22 cellular contexts compared by ENCODE assay signal in genomic region chr6:64712606-64713005, GRCh38.
"Had no signal": no experiment of that assay in that cellular context is flagged by ENCODE, and none has a peak within 500 bp of the region (broad histone marks: within the 10 kb centered on the region; RNA-seq: fewer than 3 reads in every experiment).

No MANE protein-coding gene starts in this region.

- ATAC-seq: activated T-helper 17 cell treated with anti-CD3 and anti-CD28 coated beads, Interleukin-2, amount 50 U/mL, for 72 hours; T-helper 17 cell had no signal

- H3K4me3 Mint-ChIP-seq: activated CD4-positive, alpha-beta memory T cell treated with anti-CD3 and anti-CD28 coated beads, Interleukin-2, amount 10 ng/mL, durations not matched to agents 7 days and 5 days; activated naive CD4-positive, alpha-beta T cell treated with anti-CD3 and anti-CD28 coated beads for 36 hours; activated naive CD8-positive, alpha-beta T cell; activated T-helper 17 cell treated with anti-CD3 and anti-CD28 coated beads, Interleukin-2, amount 50 U/mL, for 72 hours; brain; T-helper 17 cell had no signal

- H3K27ac Mint-ChIP-seq: activated CD4-positive, alpha-beta memory T cell treated with anti-CD3 and anti-CD28 coated beads, Interleukin-2, amount 10 ng/mL, durations not matched to agents 7 days and 5 days; activated naive CD4-positive, alpha-beta T cell treated with anti-CD3 and anti-CD28 coated beads for 36 hours; activated naive CD8-positive, alpha-beta T cell; activated T-helper 17 cell treated with anti-CD3 and anti-CD28 coated beads, Interleukin-2, amount 50 U/mL, for 72 hours; brain; T-helper 17 cell had no signal

- H3K36me3 Mint-ChIP-seq: activated naive CD8-positive, alpha-beta T cell; brain had no signal

- DNase-seq: activated CD4-positive, alpha-beta memory T cell treated with anti-CD3 and anti-CD28 coated beads, Interleukin-2, amount 10 ng/mL, durations not matched to agents 7 days and 5 days; activated CD4-positive, alpha-beta T cell treated with anti-CD3 and anti-CD28 coated beads, Interleukin-2, amount 50 U/mL, for 1 hour; activated CD4-positive, CD25-positive, alpha-beta regulatory T cell; activated gamma-delta T cell; activated naive CD4-positive, alpha-beta T cell treated with anti-CD3 and anti-CD28 coated beads for 36 hours; activated T-cell treated with anti-CD3 and anti-CD28 coated beads for 4 hours; activated T-cell treated with anti-CD3 and anti-CD28 coated beads, Interleukin-2, amount 50 U/mL, for 48 hours; MM.1S; NCI-H1105; NCI-H1436; NCI-H1694 treated with DMSO at 0.1 percent for 48 hours; NCI-H2029 treated with DMSO at 0.1 percent for 48 hours; NCI-H510A treated with DMSO at 0.1 percent for 48 hours; NK-92 treated with Interleukin-12 subunit alpha and Interleukin-12 subunit beta, amount 100 ng/mL, for 24 hours; OCI-M1; SHP77 treated with DMSO at 0.1 percent for 48 hours; T-helper 17 cell; T-helper 9 cell had no signal

- H3K27ac ChIP-seq: VCaP had no signal

- H3K27me3 Mint-ChIP-seq: activated CD4-positive, alpha-beta memory T cell treated with anti-CD3 and anti-CD28 coated beads, Interleukin-2, amount 10 ng/mL, durations not matched to agents 7 days and 5 days; activated naive CD8-positive, alpha-beta T cell; activated T-helper 17 cell treated with anti-CD3 and anti-CD28 coated beads, Interleukin-2, amount 50 U/mL, for 72 hours; brain; T-helper 17 cell had no signal

- H3K4me1 Mint-ChIP-seq: activated CD4-positive, alpha-beta memory T cell treated with anti-CD3 and anti-CD28 coated beads, Interleukin-2, amount 10 ng/mL, durations not matched to agents 7 days and 5 days; activated T-helper 17 cell treated with anti-CD3 and anti-CD28 coated beads, Interleukin-2, amount 50 U/mL, for 72 hours; brain; T-helper 17 cell had no signal
